20 cellular contexts compared by ENCODE assay signal in the genomic region with DNA sequence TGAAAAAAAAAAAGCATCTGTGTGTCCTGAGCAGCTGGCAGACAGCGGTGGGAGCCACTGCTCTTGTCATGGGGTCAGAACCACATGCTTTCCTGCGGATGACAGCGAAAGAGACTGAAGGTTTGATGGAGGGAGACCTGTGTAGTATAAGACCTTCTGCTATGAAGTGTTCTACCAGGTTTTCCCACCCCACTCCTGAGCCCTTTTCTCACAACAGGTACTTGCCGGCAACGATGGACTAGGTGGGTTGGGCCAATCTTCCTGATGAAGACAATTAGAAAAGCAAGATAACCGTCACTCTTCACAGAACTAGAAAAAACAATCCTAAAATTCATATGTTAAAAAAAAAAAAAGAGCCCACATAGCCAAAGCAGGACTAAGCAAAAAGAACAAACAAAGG.
DNase-seq lines count a peak whose midpoint lies in the region; ATAC-seq and TF ChIP-seq lines count a peak whose summit lies in the region.
"Had no signal": no experiment of that assay in that cellular context is flagged by ENCODE, and none has a peak within 500 bp of the region (broad histone marks: within the 10 kb centered on the region; RNA-seq: fewer than 3 reads in every experiment).

No MANE protein-coding gene starts in this region.

- peak overlapping the region; percentile 39; the same call in 1 of the 2 replicates for H3K23ac ChIP-seq in IMR-90 (ENCODE audit: low read depth, low read length)

- H3K4me2 ChIP-seq in SK-N-SH = 0 out of 2 replicates have a peak overlapping the region, but pooled peaks have one; percentile 36
- no peak overlapping the region for H3K4me2 ChIP-seq in IMR-90 (ENCODE audit: low read depth, low read length)
- no peak overlapping the region for H3K4me2 ChIP-seq in fibroblast of lung (ENCODE audit: extremely low read depth, insufficient read depth, low read length)
- H3K4me2 ChIP-seq in skeletal muscle satellite cell (ENCODE audit: low read length) = no peak overlapping the region

- peak overlapping the region; percentile 51 for H4K91ac ChIP-seq in IMR-90 (ENCODE audit: insufficient read depth, low read depth, low read length)

- in situ Hi-C loops in IMR-90 (cut with MboI; ENCODE audit: low sequenced_read_pairs) = no loop called here

- H2BK5ac ChIP-seq in IMR-90 (ENCODE audit: low read depth, low read length, poor library complexity, severe bottlenecking) = peak overlapping the region; percentile 78

- H2BK120ac ChIP-seq in IMR-90 (ENCODE audit: low read depth, low read length) = peak overlapping the region; percentile 20; the same call in 1 of the 2 replicates

- H3K27me3 ChIP-seq in SK-N-SH (ENCODE audit: insufficient read depth) (no peaks in the 10 kb centered on the region), IMR-90 (ENCODE audit: control insufficient read depth, insufficient read depth, low read length) (no peaks in the 10 kb centered on the region), fibroblast of lung (ENCODE audit: control insufficient read depth, insufficient read depth, low read length) (no peaks in the 10 kb centered on the region), skeletal muscle satellite cell (ENCODE audit: control insufficient read depth, insufficient read depth, low read length) (no peaks in the 10 kb centered on the region), right lobe of liver (no peaks in the 10 kb centered on the region)
- H3K27me3 ChIP-seq: testis had no signal

- H3K79me1 ChIP-seq in IMR-90 (ENCODE audit: low read depth in 1 of 2, low read length in 2 of 2) = peaks cover 23 to 60% of the 10 kb centered on the region in 2 experiments

- H3K4me1 ChIP-seq in SK-N-SH (ENCODE audit: control insufficient read depth in 1 of 2, insufficient read depth in 2 of 2, low read depth in 1 of 2, low read length in 1 of 2) = peaks cover 31 to 42% of the 10 kb centered on the region in 2 experiments
- H3K4me1 ChIP-seq in IMR-90 (ENCODE audit: control insufficient read depth, insufficient read depth, low read length) = peaks cover 23% of the 10 kb centered on the region
- H3K4me1 ChIP-seq in fibroblast of lung (ENCODE audit: control insufficient read depth, extremely low read depth, insufficient read depth, low read length) = peaks cover 26% of the 10 kb centered on the region
- H3K4me1 ChIP-seq in skeletal muscle satellite cell (ENCODE audit: control insufficient read depth, insufficient read depth, low read length) = peaks cover 46% of the 10 kb centered on the region
- no peaks in the 10 kb centered on the region for H3K4me1 ChIP-seq in right lobe of liver

- H3K18ac ChIP-seq in IMR-90 (ENCODE audit: low read depth, low read length) = peak overlapping the region; percentile 3; the same call in 1 of the 2 replicates

- no peak overlapping the region for H2AFZ ChIP-seq in SK-N-SH (ENCODE audit: low read depth)
- H2AFZ ChIP-seq in IMR-90 (replicated peaks; ENCODE audit: low read length, poor library complexity) = no peak overlapping the region
- H2AFZ ChIP-seq in fibroblast of lung (ENCODE audit: low read length) = no peak overlapping the region

- H3K9ac ChIP-seq in SK-N-SH (peak overlapping the region; percentile 55; the same call in 1 of the 2 replicates), IMR-90 (ENCODE audit: low read depth, low read length) (no peak overlapping the region), fibroblast of lung (ENCODE audit: insufficient read depth, low read length) (no peak overlapping the region), skeletal muscle satellite cell (ENCODE audit: low read depth, low read length) (peak overlapping the region; percentile 63)

- no peak for TF ChIP-seq CTCF in SK-N-SH (IDR thresholded peaks at IDR 0.05)
- TF ChIP-seq CTCF in IMR-90 (conservative IDR thresholded peaks at IDR 0.05; ENCODE audit: low read depth, low read length) = no peak
- no peak for TF ChIP-seq CTCF in fibroblast of lung (conservative IDR thresholded peaks at IDR 0.05 in 1 of 2, IDR thresholded peaks at IDR 0.05 in 1 of 2; ENCODE audit: low read depth in 1 of 2, low read length in 2 of 2)
- no peak for TF ChIP-seq CTCF in right lobe of liver (IDR thresholded peaks at IDR 0.05)

- H4K5ac ChIP-seq in IMR-90 (ENCODE audit: low read depth, low read length) = 0 out of 2 replicates have a peak overlapping the region, but pooled peaks have one; percentile 3

- WGBS in SK-N-SH (ENCODE audit: low lambda C conversion rate) = 83% methylated on average over 6 of the region's 6 CpGs
- no CpG with 5 or more reads among the region's 6 CpGs for WGBS in IMR-90 (ENCODE audit: extremely low coverage in 2 of 2, insufficient read length in 1 of 2), 2 experiments
- 71% methylated on average over 4 of the region's 6 CpGs for WGBS in right lobe of liver (ENCODE audit: insufficient coverage, low coverage, low lambda C conversion rate, missing lambda C conversion rate)

- H3K56ac ChIP-seq in IMR-90 (ENCODE audit: extremely low read depth, insufficient read depth, low read length) = no peak overlapping the region; the same call in 1 of the 2 replicates

- H3K36me3 ChIP-seq in SK-N-SH (replicated peaks in 1 of 2; ENCODE audit: control insufficient read depth in 1 of 2, insufficient read depth in 2 of 2, low read length in 1 of 2) (peaks cover 30 to 66% of the 10 kb centered on the region in 2 experiments), IMR-90 (ENCODE audit: control insufficient read depth, insufficient read depth, low read length) (peaks cover 37% of the 10 kb centered on the region), fibroblast of lung (ENCODE audit: control insufficient read depth, insufficient read depth, low read length) (peaks cover 3% of the 10 kb centered on the region), skeletal muscle satellite cell (ENCODE audit: insufficient read depth, low read length) (peaks cover 42% of the 10 kb centered on the region), right lobe of liver (no peaks in the 10 kb centered on the region)

- peak overlapping the region; percentile 82; the same call in 1 of the 2 replicates for H3K14ac ChIP-seq in IMR-90 (replicated peaks; ENCODE audit: low read depth, low read length)

- H4K8ac ChIP-seq in IMR-90 (ENCODE audit: low read depth in 2 of 2, low read length in 2 of 2) = peak overlapping the region; percentile 17 to 33; a peak in 2 of 4 replicates

- H2BK15ac ChIP-seq in IMR-90 (ENCODE audit: low read depth, low read length) = peak overlapping the region; percentile 49; the same call in 1 of the 3 replicates

- peak overlapping the region; percentile 71 to 99 for H3K27ac ChIP-seq in SK-N-SH (ENCODE audit: low read depth in 2 of 2, low read length in 1 of 2)
- H3K27ac ChIP-seq in IMR-90 (ENCODE audit: insufficient read depth, low read length) = peak overlapping the region; percentile 9
- H3K27ac ChIP-seq in fibroblast of lung (ENCODE audit: insufficient read depth, low read length) = peak overlapping the region; percentile 86
- H3K27ac ChIP-seq in right lobe of liver = no peak overlapping the region
- H3K27ac ChIP-seq: epithelial cell of prostate, testis had no signal

- peak overlapping the region; percentile 65 for H2AK5ac ChIP-seq in IMR-90 (ENCODE audit: low read depth, low read length)

- intact Hi-C loops in IMR-90 (cut with micrococcal nuclease) (no loop called here), right lobe of liver (cut with DNase I) (no loop called here)

- BruUV-seq in IMR-90 (replicated peaks; lab: Mats Ljungman, UMichigan) = no TSS peak

- no peak overlapping the region for H3K4me3 ChIP-seq in SK-N-SH (ENCODE audit: low read depth in 2 of 2, low read length in 1 of 2)
- H3K4me3 ChIP-seq in IMR-90 (ENCODE audit: insufficient read depth, low read depth, low read length) = no peak overlapping the region
- no peak overlapping the region for H3K4me3 ChIP-seq in fibroblast of lung (replicated peaks in 1 of 4; ENCODE audit: control extremely low read depth in 1 of 4, insufficient read depth in 1 of 4, low read depth in 3 of 4, low read length in 4 of 4)
- no peak overlapping the region for H3K4me3 ChIP-seq in skeletal muscle satellite cell (ENCODE audit: low read length)
- H3K4me3 ChIP-seq in right lobe of liver = no peak overlapping the region
- H3K4me3 ChIP-seq: testis had no signal

- POLR2A ChIA-PET in SK-N-SH (lab: Yijun Ruan, JAX) = interaction anchor here (0.6 kb wide), 1 partner anchor 9 kb away, joined by 3 read pairs; no protein-coding TSS in a partner anchor
- POLR2A ChIA-PET in IMR-90 (lab: Charles Lee; ENCODE audit: unreplicated experiment) = interaction anchor here (0.5 kb wide), 2 partner anchors 10 to 21 kb away, joined by 3 read pairs; no protein-coding TSS in a partner anchor

- TF ChIP-seq POLR2A in IMR-90 (IDR thresholded peaks at IDR 0.05; ENCODE audit: low read depth, low read length) (no peak), right lobe of liver (IDR thresholded peaks at IDR 0.05) (no peak)

- no peaks in the 10 kb centered on the region for H3K9me2 ChIP-seq in SK-N-SH

- peak overlapping the region; percentile 83 for H3K4ac ChIP-seq in IMR-90 (ENCODE audit: low read depth, low read length)

- no peak for TF ChIP-seq EP300 in SK-N-SH (IDR thresholded peaks at IDR 0.05; ENCODE audit: borderline replicate concordance in 1 of 2, low read depth in 1 of 2, low read length in 1 of 2)

- CTCF ChIA-PET in SK-N-SH (lab: Yijun Ruan, JAX) = interaction anchor here (0.8 to 1.2 kb wide), 3 partner anchors 9 to 17 kb away, joined by 3 read pairs; no protein-coding TSS in a partner anchor
- CTCF ChIA-PET in IMR-90 (lab: Yijun Ruan, JAX) = interaction anchor here (0.6 kb wide), 1 partner anchor 25 kb away, joined by 3 read pairs; no protein-coding TSS in a partner anchor

- TF ChIP-seq RAD21 in SK-N-SH (IDR thresholded peaks at IDR 0.05; ENCODE audit: low read length) (no peak), IMR-90 (IDR thresholded peaks at IDR 0.05; ENCODE audit: low read length) (no peak)

- H4K20me1 ChIP-seq in SK-N-SH (ENCODE audit: insufficient read depth) = no peaks in the 10 kb centered on the region
- peaks cover 26% of the 10 kb centered on the region for H4K20me1 ChIP-seq in IMR-90 (ENCODE audit: insufficient read depth, low read length)
- H4K20me1 ChIP-seq in fibroblast of lung (ENCODE audit: control insufficient read depth, extremely low read depth, insufficient read depth, low read length) = no peaks in the 10 kb centered on the region

- DNase-seq in SK-N-SH = no peak
- DNase-seq in IMR-90 = no peak
- DNase-seq in fibroblast of lung (ENCODE audit: low read depth in 2 of 2) = no peak
- no peak for DNase-seq in AML-193 (lab: John Stamatoyannopoulos, UW)
- no peak for DNase-seq in right lobe of liver
- DNase-seq: activated CD4-positive, alpha-beta T cell treated with anti-CD3 and anti-CD28 coated beads, Interleukin-2, amount 10 ng/mL, durations not matched to agents 7 days and 5 days; activated T-cell treated with anti-CD3 and anti-CD28 coated beads, Interleukin-2, amount 50 U/mL, for 1 hour; COR-L47; cortex of kidney; H7; kidney; NCI-H1417; NCI-H226; SIG-M5; T-helper 9 cell; testis had no signal

- peak overlapping the region; percentile 47; the same call in 1 of the 2 replicates for H2BK20ac ChIP-seq in IMR-90 (ENCODE audit: low read depth, low read length)

- dilution Hi-C loops in IMR-90 (cut with HindIII; ENCODE audit: low sequenced_read_pairs, unreplicated experiment) = no loop called here

- H3F3A ChIP-seq in SK-N-SH (replicated peaks; ENCODE audit: insufficient read depth) = peaks cover 61% of the 10 kb centered on the region

- H3K9me1 ChIP-seq in IMR-90 (ENCODE audit: insufficient read depth, low read length) = peaks cover 14% of the 10 kb centered on the region

- H3K79me2 ChIP-seq in SK-N-SH (ENCODE audit: insufficient read depth) (peaks cover 87% of the 10 kb centered on the region), fibroblast of lung (ENCODE audit: control insufficient read depth, insufficient read depth, low read length) (peaks cover 16% of the 10 kb centered on the region)

- H3K9me3 ChIP-seq in SK-N-SH = no peaks in the 10 kb centered on the region
- H3K9me3 ChIP-seq in IMR-90 (ENCODE audit: control insufficient read depth, insufficient read depth, low read length) = no peaks in the 10 kb centered on the region
- H3K9me3 ChIP-seq in fibroblast of lung (ENCODE audit: control insufficient read depth, insufficient read depth, low read depth, low read length) = no peaks in the 10 kb centered on the region
- no peaks in the 10 kb centered on the region for H3K9me3 ChIP-seq in skeletal muscle satellite cell (replicated peaks; ENCODE audit: low read length)
- H3K9me3 ChIP-seq in right lobe of liver = no peaks in the 10 kb centered on the region
- H3K9me3 ChIP-seq: testis had no signal

- H2AK9ac ChIP-seq in IMR-90 (replicated peaks; ENCODE audit: low read depth, low read length, poor library complexity) = peak overlapping the region; percentile 44

- no peak for ATAC-seq in SK-N-SH treated with all-trans-retinoic acid at 6 μM for 48 hours
- no peak for ATAC-seq in IMR-90 (ENCODE audit: low read depth)
- ATAC-seq in right lobe of liver = no peak
- no peak for ATAC-seq in GM18520 (IDR thresholded peaks at IDR 0.05; ENCODE audit: unreplicated experiment)

Comparison
In these comparisons a context has a peak if more than half of its experiments do, and no peak if none do; other contexts are left out.
1. H3K27ac ChIP-seq: peak in SK-N-SH (2 of 2), IMR-90 (single experiment) and fibroblast of lung (single experiment); none in right lobe of liver (0 of 3).
2. H3K9ac ChIP-seq: peak in SK-N-SH (single experiment) and skeletal muscle satellite cell (single experiment); none in IMR-90 (single experiment) and fibroblast of lung (single experiment).